In genomic region chr1:177800386-177801058, GRCh38 we compare ENCODE assay signal across 10 cellular contexts.
DNase-seq lines count a peak whose midpoint lies in the region; ATAC-seq and TF ChIP-seq lines count a peak whose summit lies in the region.
"Had no signal": no experiment of that assay in that cellular context is flagged by ENCODE, and none has a peak within 500 bp of the region (broad histone marks: within the 10 kb centered on the region; RNA-seq: fewer than 3 reads in every experiment).

No MANE protein-coding gene starts in this region.

- H3K4me3 ChIP-seq in HFF-Myc (replicated peaks; ENCODE audit: low read depth, low read length) = no peak overlapping the region
- H3K4me3 ChIP-seq: cardiac muscle cell had no signal

- DNase-seq in HFF-Myc (ENCODE audit: extremely low read depth, low read depth) (peak; percentile 25), NCI-H1105 (lab: John Stamatoyannopoulos, UW) (peak; percentile 17), foreskin melanocyte (peak; percentile 55), putamen (ENCODE audit: low spot score) (no peak), ACHN (no peak)
- DNase-seq in activated effector memory CD4-positive, alpha-beta T cell treated with Interleukin-2 at 50 U/mL for 16 hours = no peak
- no peak for DNase-seq in activated naive CD4-positive, alpha-beta T cell treated with anti-CD3 and anti-CD28 coated beads, Interleukin-2, amount 50 U/mL, for 16 hours
- DNase-seq: stimulated activated CD4-positive, alpha-beta T cell treated with anti-CD3 and anti-CD28 coated beads, Interleukin-1b, Interleukin-23, amount 100 ng/mL, for 48 hours had no signal

- peak; percentile 83 for ATAC-seq in GM18498 (IDR thresholded peaks at IDR 0.05; ENCODE audit: unreplicated experiment)

- TF ChIP-seq CTCF in HFF-Myc (IDR thresholded peaks at IDR 0.05; ENCODE audit: low read depth, low read length, missing control alignments) = no peak

- in situ Hi-C loops in ACHN (cut with HindIII; ENCODE audit: low pct_ligation_motif_present, low pct_unique_long_range_greater_than_20kb, low sequenced_read_pairs) = no loop called here

Comparison
In these comparisons a context has a peak if more than half of its experiments do, and no peak if none do; other contexts are left out.
1. DNase-seq: peak in HFF-Myc (single experiment), NCI-H1105 (single experiment) and foreskin melanocyte (single experiment); none in activated effector memory CD4-positive, alpha-beta T cell treated with Interleukin-2 at 50 U/mL for 16 hours (single experiment), putamen (single experiment), activated naive CD4-positive, alpha-beta T cell treated with anti-CD3 and anti-CD28 coated beads, Interleukin-2, amount 50 U/mL, for 16 hours (single experiment) and ACHN (single experiment).